In the genomic region with DNA sequence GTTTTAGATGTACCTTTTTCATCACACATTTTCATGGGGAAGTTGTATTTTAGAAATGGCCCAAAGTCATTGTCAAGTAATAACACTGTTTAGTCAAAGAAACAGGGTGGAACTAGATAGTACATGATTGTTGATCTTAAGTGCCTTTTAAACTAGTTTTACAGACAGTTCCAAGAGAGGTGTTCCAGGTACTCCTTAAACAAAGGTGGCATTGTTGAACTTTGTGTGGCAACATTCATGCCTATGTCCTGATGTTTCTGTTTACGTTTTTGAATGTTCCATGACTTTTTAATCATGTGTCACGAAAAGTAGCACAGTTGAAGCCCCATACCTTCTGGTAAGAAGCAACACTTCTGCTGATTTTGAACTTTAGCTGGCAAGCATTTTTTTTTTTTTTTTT, we compare ENCODE assay signal across 24 cellular contexts. TPM values are rescaled to one million over a fixed set of nuclear protein-coding genes. Genes with fewer than 3 reads are reported as not detected.
DNase-seq lines count a peak whose midpoint lies in the region; ATAC-seq and TF ChIP-seq lines count a peak whose summit lies in the region.
"Had no signal": no experiment of that assay in that cellular context is flagged by ENCODE, and none has a peak within 500 bp of the region (broad histone marks: within the 10 kb centered on the region; RNA-seq: fewer than 3 reads in every experiment).

No MANE protein-coding gene starts in this region.

- H3K27me3 ChIP-seq in body of pancreas (no peaks in the 10 kb centered on the region), neutrophil (no peaks in the 10 kb centered on the region)

- peak overlapping the region; percentile 0 for H3K27ac Mint-ChIP-seq in T-helper 1 cell treated with Interleukin-12 subunit alpha and Interleukin-12 subunit beta and Interleukin-4 antibody, amounts not matched to agents 30 μg/mL and 1 μg/mL, for 36 hours
- H3K27ac Mint-ChIP-seq: activated CD8-positive, alpha-beta memory T cell treated with anti-CD3 and anti-CD28 coated beads, Interleukin-2, amount 10 ng/mL, durations not matched to agents 7 days and 5 days; activated naive CD4-positive, alpha-beta T cell treated with anti-CD3 and anti-CD28 coated beads, Interleukin-2, amount 10 ng/mL, durations not matched to agents 7 days and 5 days; dendritic cell treated with granulocyte-macrophage colony-stimulating factor and Interleukin-4, amounts not matched to agents 40 ng/mL and 50 ng/mL, for 4 days; endodermal cell; GM23338 had no signal

- H3K9me3 ChIP-seq in body of pancreas: no peaks in the 10 kb centered on the region
- H3K9me3 ChIP-seq in neutrophil: no peaks in the 10 kb centered on the region

- no peak for TF ChIP-seq POLR2A in body of pancreas (IDR thresholded peaks at IDR 0.05)

- TF ChIP-seq CTCF in body of pancreas (IDR thresholded peaks at IDR 0.05) (no peak), neutrophil (IDR thresholded peaks at IDR 0.05) (no peak)

- no peak overlapping the region for H3K4me3 Mint-ChIP-seq in T-helper 1 cell treated with Interleukin-12 subunit alpha and Interleukin-12 subunit beta and Interleukin-4 antibody, amounts not matched to agents 30 μg/mL and 1 μg/mL, for 36 hours
- H3K4me3 Mint-ChIP-seq: activated CD8-positive, alpha-beta memory T cell treated with anti-CD3 and anti-CD28 coated beads, Interleukin-2, amount 10 ng/mL, durations not matched to agents 7 days and 5 days; activated naive CD4-positive, alpha-beta T cell treated with anti-CD3 and anti-CD28 coated beads, Interleukin-2, amount 10 ng/mL, durations not matched to agents 7 days and 5 days; dendritic cell treated with granulocyte-macrophage colony-stimulating factor and Interleukin-4, amounts not matched to agents 40 ng/mL and 50 ng/mL, for 4 days; endodermal cell; GM23338 had no signal

- peaks cover 36% of the 10 kb centered on the region for H3K36me3 Mint-ChIP-seq in T-helper 1 cell treated with Interleukin-12 subunit alpha and Interleukin-12 subunit beta and Interleukin-4 antibody, amounts not matched to agents 30 μg/mL and 1 μg/mL, for 36 hours (ENCODE audit: low read depth)

- H3K36me3 ChIP-seq in body of pancreas (replicated peaks in 1 of 2; ENCODE audit: insufficient read depth in 1 of 2, low read depth in 2 of 2) (peaks cover 0 to 28% of the 10 kb centered on the region in 2 donors), neutrophil (peaks cover 88% of the 10 kb centered on the region)

- no peak for DNase-seq in T-helper 1 cell
- DNase-seq in HT-29 (ENCODE audit: low spot score): peak; percentile 30
- DNase-seq in body of pancreas: no peak
- no peak for DNase-seq in NCI-H774 (lab: John Stamatoyannopoulos, UW)
- no peak for DNase-seq in Right ventricle myocardium superior
- no peak for DNase-seq in activated T-cell treated with anti-CD3 and anti-CD28 coated beads, Interleukin-2, amount 50 U/mL, for 1 hour
- DNase-seq: 8988T; activated CD4-positive, alpha-beta T cell treated with anti-CD3 and anti-CD28 coated beads for 4 hours; activated CD8-positive, alpha-beta memory T cell treated with anti-CD3 and anti-CD28 coated beads, Interleukin-2, amount 10 ng/mL, durations not matched to agents 7 days and 5 days; activated naive CD4-positive, alpha-beta T cell treated with anti-CD3 and anti-CD28 coated beads, Interleukin-2, amount 10 ng/mL, durations not matched to agents 7 days and 5 days; amygdala; caudate nucleus; endodermal cell; IMR-90; mesendoderm; NCI-H1048; NCI-H187; NCI-H526 treated with DMSO at 0.1 percent for 48 hours; stimulated activated naive CD4-positive, alpha-beta T cell had no signal

- H3K4me3 ChIP-seq in body of pancreas: no peak overlapping the region
- H3K4me3 ChIP-seq in neutrophil (ENCODE audit: low read depth in 1 of 2, low read length in 1 of 2): no peak overlapping the region
- H3K4me3 ChIP-seq: GM23338 had no signal

- intact Hi-C loops in body of pancreas (cut with DNase I) (no loop called here), Right ventricle myocardium superior (cut with DNase I) (no loop called here)

- H3K27ac ChIP-seq in body of pancreas (peak overlapping the region in 3 of 4 donors; percentile 34 to 54 (median 42)), neutrophil (peak overlapping the region; percentile 28)

- no peak for ATAC-seq in body of pancreas
- no peak for ATAC-seq in Right ventricle myocardium superior (ENCODE audit: poor library complexity)
- ATAC-seq: activated CD8-positive, alpha-beta memory T cell treated with anti-CD3 and anti-CD28 coated beads, Interleukin-2, amount 10 ng/mL, durations not matched to agents 7 days and 5 days; GM23338 had no signal

- H3K27me3 Mint-ChIP-seq in T-helper 1 cell treated with Interleukin-12 subunit alpha and Interleukin-12 subunit beta and Interleukin-4 antibody, amounts not matched to agents 30 μg/mL and 1 μg/mL, for 36 hours (ENCODE audit: low read depth): no peaks in the 10 kb centered on the region
- H3K27me3 Mint-ChIP-seq: activated CD8-positive, alpha-beta memory T cell treated with anti-CD3 and anti-CD28 coated beads, Interleukin-2, amount 10 ng/mL, durations not matched to agents 7 days and 5 days; activated naive CD4-positive, alpha-beta T cell treated with anti-CD3 and anti-CD28 coated beads, Interleukin-2, amount 10 ng/mL, durations not matched to agents 7 days and 5 days; dendritic cell treated with granulocyte-macrophage colony-stimulating factor and Interleukin-4, amounts not matched to agents 40 ng/mL and 50 ng/mL, for 4 days; progenitor cell of endocrine pancreas had no signal

- no peaks in the 10 kb centered on the region for H3K9me3 Mint-ChIP-seq in T-helper 1 cell treated with Interleukin-12 subunit alpha and Interleukin-12 subunit beta and Interleukin-4 antibody, amounts not matched to agents 30 μg/mL and 1 μg/mL, for 36 hours
- H3K9me3 Mint-ChIP-seq: activated naive CD4-positive, alpha-beta T cell treated with anti-CD3 and anti-CD28 coated beads, Interleukin-2, amount 10 ng/mL, durations not matched to agents 7 days and 5 days; dendritic cell treated with granulocyte-macrophage colony-stimulating factor and Interleukin-4, amounts not matched to agents 40 ng/mL and 50 ng/mL, for 4 days; endodermal cell; GM23338 had no signal

- H3K4me1 Mint-ChIP-seq in T-helper 1 cell treated with Interleukin-12 subunit alpha and Interleukin-12 subunit beta and Interleukin-4 antibody, amounts not matched to agents 30 μg/mL and 1 μg/mL, for 36 hours (ENCODE audit: low read depth): peaks cover 3% of the 10 kb centered on the region
- H3K4me1 Mint-ChIP-seq: GM23338 had no signal

- WGBS in body of pancreas, 2 donors: 41 to 43% methylated on average over 2 of the region's 2 CpGs

- H3K4me1 ChIP-seq in body of pancreas (peaks cover 19% of the 10 kb centered on the region), neutrophil (ENCODE audit: control insufficient read depth in 1 of 2, insufficient read depth in 1 of 2, low read depth in 1 of 2, low read length in 1 of 2) (peaks cover 0 to 6% of the 10 kb centered on the region in 2 experiments)

RNA-seq across cellular contexts. Expression of a gene that starts 9.1 kb away (rescaled TPM):
- total RNA-seq in HT-29 (2014; rRNA removed; shearing (Covaris generic)): 12.6 and 14.8 TPM in 2 replicates
- total RNA-seq in body of pancreas: under 1 TPM; 0.33 to 0.52 TPM
- 1.3 TPM for total RNA-seq in Right ventricle myocardium superior

RNA-seq across cellular contexts. Expression of a gene that starts 26.4 kb away (rescaled TPM):
- 25.0 and 32.9 TPM in 2 replicates for total RNA-seq in HT-29 (2014; rRNA removed; shearing (Covaris generic))
- total RNA-seq in body of pancreas: 10 to 100 TPM; 32.2 to 32.3 TPM
- total RNA-seq in Right ventricle myocardium superior: 10.8 TPM
